23 cellular contexts compared by ENCODE assay signal in genomic region chr18:22204996-22205395, GRCh38. TPM values are rescaled to one million over a fixed set of nuclear protein-coding genes. Genes with fewer than 3 reads are reported as not detected.
"Had no signal": no experiment of that assay in that cellular context is flagged by ENCODE, and none has a peak within 500 bp of the region (broad histone marks: within the 10 kb centered on the region; RNA-seq: fewer than 3 reads in every experiment).

No MANE protein-coding gene starts in this region.

- H3K27ac ChIP-seq: lower lobe of right lung, neural progenitor cell, tibial nerve had no signal

- H3K27ac Mint-ChIP-seq: activated B cell treated with CpG ODN at 0.5 μM for 24 hours; activated naive CD8-positive, alpha-beta T cell; activated T-helper 2 cell treated with anti-CD3 and anti-CD28 coated beads, Interferon-gamma antibody, Interleukin-2, Interleukin-4, amounts not matched to agents 10 μg/mL and 5 μg/mL and 100 μg/mL, durations not matched to agents 14 hours and 24 hours and 36 hours; dendritic cell treated with granulocyte-macrophage colony-stimulating factor and Interleukin-4, amounts not matched to agents 40 ng/mL and 50 ng/mL, for 4 days; neural progenitor cell; stimulated activated naive CD8-positive, alpha-beta T cell treated with anti-CD3 and anti-CD28 coated beads, Interleukin-15, Interleukin-2, amounts not matched to agents 100 ng/mL and 50 ng/mL, for 24 hours; T-helper 17 cell had no signal

- H3K27me3 Mint-ChIP-seq: activated naive CD8-positive, alpha-beta T cell; stimulated activated naive CD8-positive, alpha-beta T cell treated with anti-CD3 and anti-CD28 coated beads, Interleukin-15, Interleukin-2, amounts not matched to agents 100 ng/mL and 50 ng/mL, for 24 hours had no signal

- H3K4me2 ChIP-seq: neural progenitor cell had no signal

- H2AFZ ChIP-seq: neural progenitor cell had no signal

- H3K4me3 Mint-ChIP-seq: activated B cell treated with CpG ODN at 0.5 μM for 24 hours; activated naive CD8-positive, alpha-beta T cell; activated T-cell treated with anti-CD3 and anti-CD28 coated beads, Interleukin-2, amount 50 U/mL, for 4 hours; dendritic cell treated with granulocyte-macrophage colony-stimulating factor and Interleukin-4, amounts not matched to agents 40 ng/mL and 50 ng/mL, for 4 days; naive B cell; neural progenitor cell; stimulated activated naive CD8-positive, alpha-beta T cell treated with anti-CD3 and anti-CD28 coated beads, Interleukin-15, Interleukin-2, amounts not matched to agents 100 ng/mL and 50 ng/mL, for 24 hours; T-helper 17 cell had no signal

- ATAC-seq: activated T-cell treated with anti-CD3 and anti-CD28 coated beads, Interleukin-2, amount 50 U/mL, for 4 hours; T-helper 17 cell had no signal

- H3K4me3 ChIP-seq: lower lobe of right lung, neural progenitor cell, tibial nerve had no signal

- H3K4me1 ChIP-seq: neural progenitor cell, tibial nerve had no signal

- H3K9ac ChIP-seq: neural progenitor cell had no signal

- H3K4me1 Mint-ChIP-seq: activated B cell treated with CpG ODN at 0.5 μM for 24 hours, naive B cell, T-helper 17 cell had no signal

- H3K36me3 ChIP-seq: neural progenitor cell, tibial nerve had no signal

- DNase-seq: activated B cell treated with CpG ODN at 0.5 μM for 24 hours; activated CD4-positive, alpha-beta T cell treated with anti-CD3 and anti-CD28 coated beads for 4 hours; activated CD4-positive, alpha-beta T cell treated with anti-CD3 and anti-CD28 coated beads, Interleukin-2, amount 50 U/mL, for 48 hours; activated CD8-positive, alpha-beta memory T cell treated with anti-CD3 and anti-CD28 coated beads, Interleukin-2, amount 50 U/mL, for 48 hours; activated naive CD4-positive, alpha-beta T cell; activated T-cell treated with anti-CD3 and anti-CD28 coated beads, Interleukin-2, amount 50 U/mL, for 4 hours; effector CD4-positive, alpha-beta T cell; foreskin melanocyte; glutamatergic neuron; lower lobe of right lung; mesendoderm; naive B cell; retina; stimulated activated CD4-positive, alpha-beta T cell treated with anti-CD3 and anti-CD28 coated beads, Interleukin-4, amount 100 ng/mL, for 4 hours; substantia nigra; T-helper 17 cell had no signal

- H3K9me3 ChIP-seq: lower lobe of right lung, tibial nerve had no signal

- H3K9me3 Mint-ChIP-seq: activated B cell treated with CpG ODN at 0.5 μM for 24 hours; activated T-cell treated with anti-CD3 and anti-CD28 coated beads, Interleukin-2, amount 50 U/mL, for 4 hours; activated T-helper 2 cell treated with anti-CD3 and anti-CD28 coated beads, Interferon-gamma antibody, Interleukin-2, Interleukin-4, amounts not matched to agents 10 μg/mL and 5 μg/mL and 100 μg/mL, durations not matched to agents 14 hours and 24 hours and 36 hours; dendritic cell treated with granulocyte-macrophage colony-stimulating factor and Interleukin-4, amounts not matched to agents 40 ng/mL and 50 ng/mL, for 4 days; stimulated activated naive CD8-positive, alpha-beta T cell treated with anti-CD3 and anti-CD28 coated beads, Interleukin-15, Interleukin-2, amounts not matched to agents 100 ng/mL and 50 ng/mL, for 24 hours had no signal

- H3K27me3 ChIP-seq: tibial nerve had no signal

- H3K36me3 Mint-ChIP-seq: activated naive CD8-positive, alpha-beta T cell; neural progenitor cell had no signal

RNA-seq across cellular contexts. Expression of gene GATA6, which starts 35.6 kb away (rescaled TPM):
- total RNA-seq: activated B cell treated with CpG ODN at 0.5 μM for 24 hours; activated CD8-positive, alpha-beta memory T cell treated with anti-CD3 and anti-CD28 coated beads for 36 hours; activated T-helper 2 cell treated with anti-CD3 and anti-CD28 coated beads, Interferon-gamma antibody, Interleukin-2, Interleukin-4, amounts not matched to agents 10 μg/mL and 5 μg/mL and 100 μg/mL, durations not matched to agents 14 hours and 24 hours and 36 hours; T-helper 17 cell had no signal
